In genomic region chr1:18646776-18647410, GRCh38 we compare ENCODE assay signal across 17 cellular contexts. TPM values are rescaled to one million over a fixed set of nuclear protein-coding genes. Genes with fewer than 3 reads are reported as not detected.
DNase-seq lines count a peak whose midpoint lies in the region; ATAC-seq and TF ChIP-seq lines count a peak whose summit lies in the region.
"Had no signal": no experiment of that assay in that cellular context is flagged by ENCODE, and none has a peak within 500 bp of the region (broad histone marks: within the 10 kb centered on the region; RNA-seq: fewer than 3 reads in every experiment).

No MANE protein-coding gene starts in this region.

- no peak overlapping the region for H3K56ac ChIP-seq in mesendoderm (ENCODE audit: low read length)

- no peak overlapping the region for H3K27ac Mint-ChIP-seq in WTC11
- H3K27ac Mint-ChIP-seq: activated naive CD4-positive, alpha-beta T cell treated with anti-CD3 and anti-CD28 coated beads for 36 hours had no signal

- H2BK15ac ChIP-seq in mesendoderm (replicated peaks; ENCODE audit: low read depth), result no peak overlapping the region

- TF ChIP-seq CTCF in heart left ventricle (IDR thresholded peaks at IDR 0.05) (no peak), WTC11 (IDR thresholded peaks at IDR 0.05) (no peak), upper lobe of right lung (IDR thresholded peaks at IDR 0.05) (no peak), lower leg skin (IDR thresholded peaks at IDR 0.05) (no peak)

- H3K9me3 Mint-ChIP-seq in WTC11, result no peaks in the 10 kb centered on the region
- H3K9me3 Mint-ChIP-seq: activated naive CD4-positive, alpha-beta T cell treated with anti-CD3 and anti-CD28 coated beads for 36 hours had no signal

- peaks cover 71 to 99% (median 95%) of the 10 kb centered on the region in 9 donors for H3K27me3 ChIP-seq in heart left ventricle
- peaks cover 51% of the 10 kb centered on the region for H3K27me3 ChIP-seq in mesendoderm (ENCODE audit: insufficient read depth, low read length, poor library complexity)
- peaks cover 90% of the 10 kb centered on the region for H3K27me3 ChIP-seq in upper lobe of right lung

- H3K36me3 ChIP-seq in heart left ventricle (no peaks in the 10 kb centered on the region), mesendoderm (ENCODE audit: control insufficient read depth, insufficient read depth, low read length) (no peaks in the 10 kb centered on the region), upper lobe of right lung (no peaks in the 10 kb centered on the region)

- no peak overlapping the region for H4K8ac ChIP-seq in mesendoderm (ENCODE audit: low read depth, low read length)

- H3K4me1 ChIP-seq in heart left ventricle (peaks cover 0 to 26% (median 5%) of the 10 kb centered on the region in 12 donors), mesendoderm (ENCODE audit: control insufficient read depth, low read depth, low read length) (peaks cover 16% of the 10 kb centered on the region), upper lobe of right lung (peaks cover 3% of the 10 kb centered on the region)

- H3K9ac ChIP-seq in mesendoderm (ENCODE audit: low read length), result no peak overlapping the region

- ATAC-seq in heart left ventricle, result no peak
- peak; percentile 1; the same call in 1 of the 2 replicates for ATAC-seq in WTC11
- peak; percentile 13 for ATAC-seq in upper lobe of right lung
- no peak for ATAC-seq in GM19452 (IDR thresholded peaks at IDR 0.05; ENCODE audit: unreplicated experiment)

- no peak overlapping the region for H3K4ac ChIP-seq in mesendoderm (ENCODE audit: low read depth, low read length)

- peaks cover 98% of the 10 kb centered on the region for H3K27me3 Mint-ChIP-seq in WTC11 (ENCODE audit: low read depth)

- TF ChIP-seq POLR2A in heart left ventricle (IDR thresholded peaks at IDR 0.05) (no peak), lower leg skin (IDR thresholded peaks at IDR 0.05) (no peak)

- H3K4me1 Mint-ChIP-seq in WTC11, result peaks cover 71% of the 10 kb centered on the region

- H3K4me2 ChIP-seq in mesendoderm (ENCODE audit: low read length), result no peak overlapping the region

- H3K4me3 Mint-ChIP-seq in WTC11, result peak overlapping the region; percentile 43; the same call in 1 of the 2 replicates
- H3K4me3 Mint-ChIP-seq: activated naive CD4-positive, alpha-beta T cell treated with anti-CD3 and anti-CD28 coated beads for 36 hours had no signal

- H3K79me2 ChIP-seq in mesendoderm (ENCODE audit: control insufficient read depth, insufficient read depth, low read length), result no peaks in the 10 kb centered on the region

- CTCF ChIA-PET in WTC11 (lab: Charles Lee), result interaction anchor here (0.6 to 1.3 kb wide), 7 partner anchors 8 to 227 kb away, joined by 3 to 5 read pairs (median 3); no protein-coding TSS in a partner anchor

- POLR2A ChIA-PET in WTC11 (lab: Charles Lee), result no interaction called here

- H3K18ac ChIP-seq in mesendoderm (ENCODE audit: low read length), result peak overlapping the region; percentile 64

- H3K36me3 Mint-ChIP-seq in WTC11, result no peaks in the 10 kb centered on the region

- H3K4me3 ChIP-seq in heart left ventricle (peak overlapping the region in 7 of 12 donors; percentile 11 to 40 (median 30)), mesendoderm (ENCODE audit: low read length) (no peak overlapping the region), upper lobe of right lung (peak overlapping the region; percentile 28), lower leg skin (ENCODE audit: low read depth, poor library complexity, severe bottlenecking) (no peak overlapping the region)

- no peak overlapping the region for H2AK5ac ChIP-seq in mesendoderm (ENCODE audit: low read length)

- H2BK5ac ChIP-seq in mesendoderm (ENCODE audit: low read length), result no peak overlapping the region

- 1 to 3% (median 2%) methylated on average over 22 to 51 of the region's 51 CpGs for WGBS in heart left ventricle, 4 donors
- WGBS in mesendoderm (ENCODE audit: extremely low coverage, insufficient coverage, low lambda C conversion rate), result no CpG with 5 or more reads among the region's 51 CpGs
- WGBS in lower leg skin, 2 donors, result 2% methylated on average over 20 to 31 of the region's 51 CpGs

- H3K79me1 ChIP-seq in mesendoderm (ENCODE audit: low read length), result no peaks in the 10 kb centered on the region

- no peak overlapping the region for H3K27ac ChIP-seq in heart left ventricle
- H3K27ac ChIP-seq in mesendoderm (ENCODE audit: low read depth, low read length), result no peak overlapping the region
- no peak overlapping the region for H3K27ac ChIP-seq in upper lobe of right lung

- H3K9me3 ChIP-seq in heart left ventricle, result no peaks in the 10 kb centered on the region
- no peaks in the 10 kb centered on the region for H3K9me3 ChIP-seq in upper lobe of right lung

- no peak overlapping the region for H4K5ac ChIP-seq in mesendoderm (ENCODE audit: low read length)

- intact Hi-C loops in heart left ventricle (cut with DNase I), result no loop called here
- intact Hi-C loops in cardiac septum (cut with DNase I), result no loop called here
- intact Hi-C loops in upper lobe of right lung (cut with DNase I), result no loop called here
- intact Hi-C loops in lower leg skin (cut with DNase I; ENCODE audit: low total_unique reads), result no loop called here

- DNase-seq in heart left ventricle (no peak), cardiac septum (ENCODE audit: low spot score) (no peak), WTC11 (ENCODE audit: low spot score) (peak; percentile 62), mesendoderm (peak; percentile 28), upper lobe of right lung (no peak), lower leg skin (ENCODE audit: low spot score in 2 of 2) (no peak), midbrain (lab: John Stamatoyannopoulos, UW) (no peak)
- DNase-seq: activated CD8-positive, alpha-beta memory T cell treated with anti-CD3 and anti-CD28 coated beads for 24 hours; activated naive CD4-positive, alpha-beta T cell treated with anti-CD3 and anti-CD28 coated beads for 36 hours; DMS153; Kasumi-1; NCI-H146; SHP77 treated with DMSO at 0.1 percent for 48 hours; trophoblast cell had no signal

- H2BK120ac ChIP-seq in mesendoderm (ENCODE audit: low read depth, low read length), result no peak overlapping the region

- H3K23ac ChIP-seq in mesendoderm (ENCODE audit: low read length), result no peak overlapping the region

TF ChIP-seq in WTC11, 78 proteins besides CTCF, POLR2A, EP300 and RAD21:
- no peak for TF ChIP-seq GABPB1 (CRISPR knock-in tag; IDR thresholded peaks at IDR 0.05)

RNA-seq across cellular contexts. Expression of gene PAX7, which starts 16.2 kb away (rescaled TPM):
- total RNA-seq in heart left ventricle (not detected), cardiac septum (not detected), WTC11 (2021) (0.24 to 0.73 TPM (median 0.37 TPM) in 3 replicates), upper lobe of right lung (not detected), lower leg skin (under 1 TPM in 2 of 4 donors, not detected in 2; 0.06 to 0.11 TPM)
- not detected for polyA plus RNA-seq in heart left ventricle
- 0.06 TPM for polyA plus RNA-seq in mesendoderm (2013, experiment 1 of 2)
- polyA plus RNA-seq in mesendoderm (2013, experiment 2 of 2), result 0.01 TPM
- total RNA-seq: activated naive CD4-positive, alpha-beta T cell treated with anti-CD3 and anti-CD28 coated beads for 36 hours; mucosa of gallbladder had no signal
- polyA plus RNA-seq: esophagus had no signal

Comparison
In these comparisons a context has a peak if more than half of its experiments do, and no peak if none do; other contexts are left out.
1. ATAC-seq: peak in WTC11 (single experiment) and upper lobe of right lung (single experiment); none in heart left ventricle (0 of 4) and GM19452 (single experiment).
2. DNase-seq: peak in WTC11 (single experiment) and mesendoderm (single experiment); none in heart left ventricle (0 of 5), cardiac septum (single experiment), upper lobe of right lung (single experiment), lower leg skin (0 of 2) and midbrain (single experiment).
3. H3K4me3 ChIP-seq: peak in heart left ventricle (7 of 12) and upper lobe of right lung (single experiment); none in mesendoderm (single experiment) and lower leg skin (single experiment).